ENCODE assay signal across 13 cellular contexts in the genomic region with DNA sequence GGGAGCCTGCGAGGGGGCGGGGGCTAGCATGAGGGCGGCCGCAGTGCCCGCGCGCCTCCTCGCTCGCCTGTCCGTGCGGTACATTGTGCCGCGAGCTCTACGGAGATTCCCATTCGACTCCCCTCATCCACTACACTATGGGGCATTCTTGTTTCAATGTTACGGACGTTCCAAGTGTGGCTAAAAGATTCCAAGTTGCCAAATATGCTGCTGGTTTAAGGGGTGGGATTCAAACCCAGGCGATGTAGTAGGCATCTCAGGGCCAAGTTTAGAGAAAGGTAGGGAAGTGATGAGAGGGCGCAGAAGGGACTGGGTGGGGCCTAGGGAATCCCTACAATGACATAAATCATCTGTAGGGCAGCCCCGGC. TPM values are rescaled to one million over a fixed set of nuclear protein-coding genes. Genes with fewer than 3 reads are reported as not detected.
DNase-seq lines count a peak whose midpoint lies in the region; ATAC-seq and TF ChIP-seq lines count a peak whose summit lies in the region.
"Had no signal": no experiment of that assay in that cellular context is flagged by ENCODE, and none has a peak within 500 bp of the region (broad histone marks: within the 10 kb centered on the region; RNA-seq: fewer than 3 reads in every experiment).

No MANE protein-coding gene starts in this region.

- no peak overlapping the region for H3K4me3 Mint-ChIP-seq in natural killer cell treated with Interleukin-12 subunit alpha and Interleukin-12 subunit beta and Interleukin-15 and Interleukin-18, amount 100 ng/mL, for 72 hours
- H3K4me3 Mint-ChIP-seq in natural killer cell (no peak overlapping the region), activated B cell treated with CpG ODN at 0.5 μM for 24 hours (peak overlapping the region; percentile 1)

- H3K4me3 ChIP-seq in right lobe of liver (peak overlapping the region in 2 of 3 donors; percentile 49 to 53), upper lobe of right lung (peak overlapping the region; percentile 40)
- H3K4me3 ChIP-seq: BLaER1 had no signal

- peak; percentile 18 for DNase-seq in natural killer cell treated with Interleukin-12 subunit alpha and Interleukin-12 subunit beta and Interleukin-15 and Interleukin-18, amount 100 ng/mL, for 72 hours (ENCODE audit: low spot score)
- DNase-seq in natural killer cell (no peak), activated B cell treated with CpG ODN at 0.5 μM for 24 hours (no peak), right lobe of liver (no peak), upper lobe of right lung (no peak), SW 1271 (lab: John Stamatoyannopoulos, UW) (no peak)
- DNase-seq: tibial artery had no signal

- peaks cover 48 to 51% of the 10 kb centered on the region in 2 donors for H3K27me3 Mint-ChIP-seq in natural killer cell treated with Interleukin-12 subunit alpha and Interleukin-12 subunit beta and Interleukin-15 and Interleukin-18, amount 100 ng/mL, for 72 hours
- H3K27me3 Mint-ChIP-seq in natural killer cell (ENCODE audit: low read depth in 2 of 2) (peaks cover 46 to 50% of the 10 kb centered on the region in 2 donors), activated B cell treated with CpG ODN at 0.5 μM for 24 hours (peaks cover 56% of the 10 kb centered on the region)

- TF ChIP-seq CTCF in natural killer cell (IDR thresholded peaks at IDR 0.05) (no peak), activated B cell treated with CpG ODN at 0.5 μM for 24 hours (IDR thresholded peaks at IDR 0.05) (no peak), right lobe of liver (IDR thresholded peaks at IDR 0.05) (no peak), upper lobe of right lung (IDR thresholded peaks at IDR 0.05) (peak; percentile 47)

- no peaks in the 10 kb centered on the region for H3K36me3 Mint-ChIP-seq in natural killer cell treated with Interleukin-12 subunit alpha and Interleukin-12 subunit beta and Interleukin-15 and Interleukin-18, amount 100 ng/mL, for 72 hours
- H3K36me3 Mint-ChIP-seq in natural killer cell (no peaks in the 10 kb centered on the region), activated B cell treated with CpG ODN at 0.5 μM for 24 hours (ENCODE audit: low read depth) (no peaks in the 10 kb centered on the region)
- H3K36me3 Mint-ChIP-seq: activated naive CD8-positive, alpha-beta T cell treated with anti-CD3 and anti-CD28 coated beads, Interleukin-2, amount 10 ng/mL, durations not matched to agents 7 days and 5 days had no signal

- POLR2A ChIA-PET in activated B cell treated with CpG ODN at 0.5 μM for 24 hours (lab: Charles Lee) = no interaction called here

- 17% methylated on average over 12 of the region's 20 CpGs for WGBS in right lobe of liver (ENCODE audit: insufficient coverage, low coverage, low lambda C conversion rate, missing lambda C conversion rate)

- CTCF ChIA-PET in activated B cell treated with CpG ODN at 0.5 μM for 24 hours (lab: Charles Lee) = interaction anchor here (0.8 to 2.6 kb wide), 2 partner anchors 23 to 27 kb away, joined by 3 to 10 read pairs; no protein-coding TSS in a partner anchor

- TF ChIP-seq POLR2A in right lobe of liver (IDR thresholded peaks at IDR 0.05) = no peak

- no peaks in the 10 kb centered on the region for H3K9me3 Mint-ChIP-seq in natural killer cell treated with Interleukin-12 subunit alpha and Interleukin-12 subunit beta and Interleukin-15 and Interleukin-18, amount 100 ng/mL, for 72 hours
- H3K9me3 Mint-ChIP-seq in natural killer cell (no peaks in the 10 kb centered on the region), activated B cell treated with CpG ODN at 0.5 μM for 24 hours (no peaks in the 10 kb centered on the region)
- H3K9me3 Mint-ChIP-seq: activated CD4-positive, alpha-beta T cell treated with anti-CD3 and anti-CD28 coated beads, Interleukin-2, amount 10 ng/mL, durations not matched to agents 24 days and 14 days; activated naive CD8-positive, alpha-beta T cell treated with anti-CD3 and anti-CD28 coated beads, Interleukin-2, amount 10 ng/mL, durations not matched to agents 7 days and 5 days had no signal

- H3K36me3 ChIP-seq in right lobe of liver (no peaks in the 10 kb centered on the region), upper lobe of right lung (no peaks in the 10 kb centered on the region)
- H3K36me3 ChIP-seq: BLaER1, tibial artery had no signal

- H3K9me3 ChIP-seq in right lobe of liver (no peaks in the 10 kb centered on the region), upper lobe of right lung (no peaks in the 10 kb centered on the region)
- H3K9me3 ChIP-seq: BLaER1, tibial artery had no signal

- H3K4me1 Mint-ChIP-seq in natural killer cell treated with Interleukin-12 subunit alpha and Interleukin-12 subunit beta and Interleukin-15 and Interleukin-18, amount 100 ng/mL, for 72 hours (ENCODE audit: low read depth in 2 of 2) = peaks cover 3 to 5% of the 10 kb centered on the region in 2 donors
- H3K4me1 Mint-ChIP-seq in natural killer cell (peaks cover 0 to 4% of the 10 kb centered on the region in 2 donors), activated B cell treated with CpG ODN at 0.5 μM for 24 hours (peaks cover 21% of the 10 kb centered on the region)

- intact Hi-C loops in natural killer cell (cut with micrococcal nuclease) (no loop called here), activated B cell treated with CpG ODN at 0.5 μM for 24 hours (cut with micrococcal nuclease) (loop anchor here (2.0 kb wide), 2 partner anchors 22 to 150 kb away; no protein-coding TSS in a partner anchor), right lobe of liver (cut with DNase I) (no loop called here), upper lobe of right lung (cut with DNase I) (no loop called here)

- no peak overlapping the region for H3K27ac Mint-ChIP-seq in natural killer cell treated with Interleukin-12 subunit alpha and Interleukin-12 subunit beta and Interleukin-15 and Interleukin-18, amount 100 ng/mL, for 72 hours
- H3K27ac Mint-ChIP-seq in natural killer cell = no peak overlapping the region
- H3K27ac Mint-ChIP-seq in activated B cell treated with CpG ODN at 0.5 μM for 24 hours = no peak overlapping the region
- H3K27ac Mint-ChIP-seq: activated CD4-positive, alpha-beta T cell treated with anti-CD3 and anti-CD28 coated beads, Interleukin-2, amount 10 ng/mL, durations not matched to agents 24 days and 14 days; activated naive CD8-positive, alpha-beta T cell treated with anti-CD3 and anti-CD28 coated beads, Interleukin-2, amount 10 ng/mL, durations not matched to agents 7 days and 5 days had no signal

- H3K4me1 ChIP-seq in right lobe of liver = peaks cover 0 to 17% (median 8%) of the 10 kb centered on the region in 4 donors
- H3K4me1 ChIP-seq in upper lobe of right lung = peaks cover 17% of the 10 kb centered on the region

- H3K27ac ChIP-seq in right lobe of liver (no peak overlapping the region), upper lobe of right lung (no peak overlapping the region)
- H3K27ac ChIP-seq: BLaER1, tibial artery had no signal

- ATAC-seq in natural killer cell treated with Interleukin-12 subunit alpha and Interleukin-12 subunit beta and Interleukin-15 and Interleukin-18, amount 100 ng/mL, for 72 hours = no peak
- no peak for ATAC-seq in natural killer cell
- ATAC-seq in activated B cell treated with CpG ODN at 0.5 μM for 24 hours (ENCODE audit: low read depth) = peak; percentile 29
- ATAC-seq in right lobe of liver = no peak
- no peak for ATAC-seq in upper lobe of right lung
- no peak for ATAC-seq in HG03045 (IDR thresholded peaks at IDR 0.05; ENCODE audit: unreplicated experiment)
- no peak for ATAC-seq in HG03378 (IDR thresholded peaks at IDR 0.05; ENCODE audit: unreplicated experiment)

- H3K27me3 ChIP-seq in right lobe of liver (no peaks in the 10 kb centered on the region), upper lobe of right lung (peaks cover 72% of the 10 kb centered on the region)

RNA-seq across cellular contexts. Expression of a gene that starts 10.0 kb away (rescaled TPM):
- total RNA-seq in natural killer cell treated with Interleukin-12 subunit alpha and Interleukin-12 subunit beta and Interleukin-15 and Interleukin-18, amount 100 ng/mL, for 72 hours = not detected
- total RNA-seq in natural killer cell (not detected), activated B cell treated with CpG ODN at 0.5 μM for 24 hours (not detected in 2 replicates), right lobe of liver (not detected), upper lobe of right lung (not detected)
- total RNA-seq: activated CD4-positive, alpha-beta T cell treated with anti-CD3 and anti-CD28 coated beads, Interleukin-2, amount 10 ng/mL, durations not matched to agents 24 days and 14 days; activated naive CD8-positive, alpha-beta T cell treated with anti-CD3 and anti-CD28 coated beads, Interleukin-2, amount 10 ng/mL, durations not matched to agents 7 days and 5 days; osteocyte had no signal

RNA-seq across cellular contexts. Expression of a gene that starts 18.3 kb away (rescaled TPM):
- not detected for total RNA-seq in natural killer cell treated with Interleukin-12 subunit alpha and Interleukin-12 subunit beta and Interleukin-15 and Interleukin-18, amount 100 ng/mL, for 72 hours
- total RNA-seq in natural killer cell (not detected), activated B cell treated with CpG ODN at 0.5 μM for 24 hours (not detected in 2 replicates), right lobe of liver (not detected), upper lobe of right lung (not detected)
- total RNA-seq: activated CD4-positive, alpha-beta T cell treated with anti-CD3 and anti-CD28 coated beads, Interleukin-2, amount 10 ng/mL, durations not matched to agents 24 days and 14 days; activated naive CD8-positive, alpha-beta T cell treated with anti-CD3 and anti-CD28 coated beads, Interleukin-2, amount 10 ng/mL, durations not matched to agents 7 days and 5 days; osteocyte had no signal

RNA-seq across cellular contexts. Expression of a gene that starts 38.1 kb away (rescaled TPM):
- not detected for total RNA-seq in natural killer cell treated with Interleukin-12 subunit alpha and Interleukin-12 subunit beta and Interleukin-15 and Interleukin-18, amount 100 ng/mL, for 72 hours
- total RNA-seq in natural killer cell (not detected), activated B cell treated with CpG ODN at 0.5 μM for 24 hours (not detected in 2 replicates), right lobe of liver (not detected), upper lobe of right lung (not detected)
- total RNA-seq: activated CD4-positive, alpha-beta T cell treated with anti-CD3 and anti-CD28 coated beads, Interleukin-2, amount 10 ng/mL, durations not matched to agents 24 days and 14 days; activated naive CD8-positive, alpha-beta T cell treated with anti-CD3 and anti-CD28 coated beads, Interleukin-2, amount 10 ng/mL, durations not matched to agents 7 days and 5 days; osteocyte had no signal

RNA-seq across cellular contexts. Expression of a gene that starts 43.8 kb away (rescaled TPM):
- total RNA-seq in natural killer cell treated with Interleukin-12 subunit alpha and Interleukin-12 subunit beta and Interleukin-15 and Interleukin-18, amount 100 ng/mL, for 72 hours = not detected
- not detected for total RNA-seq in natural killer cell
- 0.07 TPM in 1 of 2 replicates, not detected in the other for total RNA-seq in activated B cell treated with CpG ODN at 0.5 μM for 24 hours
- not detected for total RNA-seq in right lobe of liver
- total RNA-seq in upper lobe of right lung = not detected
- total RNA-seq: activated CD4-positive, alpha-beta T cell treated with anti-CD3 and anti-CD28 coated beads, Interleukin-2, amount 10 ng/mL, durations not matched to agents 24 days and 14 days; activated naive CD8-positive, alpha-beta T cell treated with anti-CD3 and anti-CD28 coated beads, Interleukin-2, amount 10 ng/mL, durations not matched to agents 7 days and 5 days; osteocyte had no signal

RNA-seq across cellular contexts. Expression of a gene that starts 57.5 kb away (rescaled TPM):
- under 1 TPM in 1 of 2 donors, not detected in 1; 0.28 TPM for total RNA-seq in natural killer cell treated with Interleukin-12 subunit alpha and Interleukin-12 subunit beta and Interleukin-15 and Interleukin-18, amount 100 ng/mL, for 72 hours
- total RNA-seq in natural killer cell (not detected), activated B cell treated with CpG ODN at 0.5 μM for 24 hours (0.10 TPM in 1 of 2 replicates, not detected in the other), right lobe of liver (1 to 10 TPM in 3 of 6 experiments, under 1 TPM in 3; 0.42 to 3.9 (median 1.1) TPM), upper lobe of right lung (0.69 TPM)
- total RNA-seq: activated CD4-positive, alpha-beta T cell treated with anti-CD3 and anti-CD28 coated beads, Interleukin-2, amount 10 ng/mL, durations not matched to agents 24 days and 14 days; activated naive CD8-positive, alpha-beta T cell treated with anti-CD3 and anti-CD28 coated beads, Interleukin-2, amount 10 ng/mL, durations not matched to agents 7 days and 5 days; osteocyte had no signal
